Comparison of ENCODE assay signal across 23 cellular contexts in the genomic region with DNA sequence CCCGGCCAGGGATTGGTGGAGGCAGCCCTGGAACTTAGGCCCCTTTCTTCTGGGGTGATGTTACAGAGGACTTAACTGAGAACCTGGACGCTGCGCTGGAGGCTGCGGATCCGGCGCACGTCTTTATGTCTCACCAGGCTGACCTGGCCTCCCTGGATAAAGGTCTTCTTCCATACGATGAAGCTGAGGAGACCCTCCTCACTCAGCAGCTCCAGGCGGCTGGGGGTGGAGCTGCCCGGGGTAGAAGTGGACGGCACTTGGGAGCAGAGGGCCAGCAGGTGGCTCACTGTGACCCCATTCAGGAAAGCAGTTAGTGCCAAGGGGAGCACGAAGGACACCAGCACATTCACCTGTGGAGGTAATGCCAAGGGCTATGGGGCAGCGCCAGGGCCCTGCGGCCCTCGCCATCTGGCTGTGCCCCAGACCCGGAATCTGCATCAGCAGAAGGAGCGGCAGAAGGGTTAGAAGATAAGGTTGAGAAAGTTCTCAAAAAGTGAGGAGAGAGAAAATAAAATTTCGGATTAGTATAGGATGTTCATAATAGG. TPM values are rescaled to one million over a fixed set of nuclear protein-coding genes. Genes with fewer than 3 reads are reported as not detected.
A peak's percentile ranks its signal among the peaks of the same experiment; 100 is the strongest.
DNase-seq lines count a peak whose midpoint lies in the region; ATAC-seq, FAIRE-seq and TF ChIP-seq lines count a peak whose summit lies in the region.
"Had no signal": no experiment of that assay in that cellular context is flagged by ENCODE, and none has a peak within 500 bp of the region (broad histone marks: within the 10 kb centered on the region; RNA-seq: fewer than 3 reads in every experiment).

No MANE protein-coding gene starts in this region.

- no peak for FAIRE-seq in HepG2 (lab: Jason Lieb, UNC)
- FAIRE-seq: A549, G401.6, GM12891, GM19239, H1, HTR-8/SVneo had no signal

- WGBS in HepG2 (ENCODE audit: low lambda C conversion rate) = 54% methylated on average over 18 of the region's 18 CpGs
- WGBS in right lobe of liver (ENCODE audit: insufficient coverage, low coverage, low lambda C conversion rate, missing lambda C conversion rate) = 65% methylated on average over 7 of the region's 18 CpGs
- 91 to 92% methylated on average over 18 of the region's 18 CpGs for WGBS in sigmoid colon, 2 donors
- WGBS in adrenal gland, 4 donors = 83 to 89% (median 85%) methylated on average over 11 to 18 of the region's 18 CpGs

- H4K20me1 ChIP-seq in HepG2 (ENCODE audit: insufficient read depth, low read length) = no peaks in the 10 kb centered on the region

- ATAC-seq in HepG2 (peak; percentile 14; the same call in 1 of the 3 replicates), right lobe of liver (no peak)
- ATAC-seq: A549; CD8-positive, alpha-beta T cell had no signal

- POLR2A ChIA-PET in HepG2 (lab: Yijun Ruan, JAX) = no interaction called here

- no peak overlapping the region for H3K4me2 ChIP-seq in HepG2 (ENCODE audit: low read depth, low read length)
- H3K4me2 ChIP-seq: A549 had no signal

- TF ChIP-seq CTCF in HepG2 (CRISPR knock-in tag; IDR thresholded peaks at IDR 0.05) (peak; percentile 20; the same call in 1 of the 2 replicates), right lobe of liver (IDR thresholded peaks at IDR 0.05) (no peak), sigmoid colon (IDR thresholded peaks at IDR 0.05) (no peak), adrenal gland (IDR thresholded peaks at IDR 0.05) (no peak)

- no peaks in the 10 kb centered on the region for H3K79me2 ChIP-seq in HepG2 (ENCODE audit: insufficient read depth, low read length)

- H3K36me3 ChIP-seq in HepG2 (replicated peaks in 1 of 2; ENCODE audit: control insufficient read depth in 1 of 2, insufficient read depth in 2 of 2, low read length in 2 of 2) = no peaks in the 10 kb centered on the region
- no peaks in the 10 kb centered on the region for H3K36me3 ChIP-seq in right lobe of liver
- no peaks in the 10 kb centered on the region for H3K36me3 ChIP-seq in sigmoid colon
- H3K36me3 ChIP-seq in adrenal gland (replicated peaks in 1 of 2) = no peaks in the 10 kb centered on the region

- H3K4me3 ChIP-seq in HepG2 (replicated peaks in 1 of 3; ENCODE audit: insufficient read depth in 1 of 3, low read depth in 2 of 3, low read length in 3 of 3) (no peak overlapping the region), right lobe of liver (no peak overlapping the region), sigmoid colon (no peak overlapping the region), adrenal gland (no peak overlapping the region)
- H3K4me3 ChIP-seq: A549 had no signal

- no peak overlapping the region for H3K9ac ChIP-seq in HepG2 (ENCODE audit: insufficient read depth, low read depth, low read length)

- DNase-seq in HepG2 (ENCODE audit: low spot score) (no peak), right lobe of liver (no peak), islet precursor cell (peak; percentile 47), sigmoid colon (peak; percentile 34), NCI-H2196 treated with DMSO at 0.1 percent for 48 hours (lab: John Stamatoyannopoulos, UW; ENCODE audit: unreplicated experiment) (no peak), NCI-H1436 (lab: John Stamatoyannopoulos, UW) (no peak), SHP77 treated with DMSO at 0.1 percent for 48 hours (lab: John Stamatoyannopoulos, UW) (no peak), adrenal gland (no peak)
- DNase-seq: AML-193; Calu3; CD8-positive, alpha-beta T cell; DMS53; DND-41; EL; H9 had no signal

- H3K9me3 ChIP-seq in HepG2 (ENCODE audit: low read length) (peaks cover 8% of the 10 kb centered on the region), right lobe of liver (no peaks in the 10 kb centered on the region), sigmoid colon (peaks cover 0 to 4% (median 0%) of the 10 kb centered on the region in 4 donors), adrenal gland (replicated peaks in 1 of 3) (no peaks in the 10 kb centered on the region)

- no peak overlapping the region for H3K27ac ChIP-seq in HepG2 (ENCODE audit: extremely low read length, insufficient read depth, low read length)
- H3K27ac ChIP-seq in right lobe of liver = no peak overlapping the region
- H3K27ac ChIP-seq in sigmoid colon = no peak overlapping the region
- H3K27ac ChIP-seq in adrenal gland = no peak overlapping the region
- H3K27ac ChIP-seq: 22Rv1, A549 had no signal

- peaks cover 12 to 63% of the 10 kb centered on the region in 2 experiments; a peak in 4 of 5 replicates for H3K27me3 ChIP-seq in HepG2 (ENCODE audit: control insufficient read depth in 1 of 2, insufficient read depth in 2 of 2, low read length in 2 of 2)
- H3K27me3 ChIP-seq in right lobe of liver = no peaks in the 10 kb centered on the region
- no peaks in the 10 kb centered on the region for H3K27me3 ChIP-seq in sigmoid colon
- peaks cover 6% of the 10 kb centered on the region for H3K27me3 ChIP-seq in adrenal gland

- TF ChIP-seq RAD21 in HepG2 (CRISPR knock-in tag; IDR thresholded peaks at IDR 0.05) = no peak

- TF ChIP-seq POLR2A in HepG2 (IDR thresholded peaks at IDR 0.05; ENCODE audit: insufficient read depth in 1 of 2, low read depth in 2 of 2, low read length in 2 of 2) = no peak
- no peak for TF ChIP-seq POLR2A in right lobe of liver (IDR thresholded peaks at IDR 0.05)
- no peak for TF ChIP-seq POLR2A in sigmoid colon (IDR thresholded peaks at IDR 0.05)
- TF ChIP-seq POLR2A in adrenal gland (IDR thresholded peaks at IDR 0.05) = no peak

- BruUV-seq in HepG2 (replicated peaks; lab: Mats Ljungman, UMichigan) = no TSS peak

- intact Hi-C loops in HepG2 (cut with micrococcal nuclease; ENCODE audit: unreplicated experiment) = no loop called here
- intact Hi-C loops in right lobe of liver (cut with DNase I) = no loop called here
- intact Hi-C loops in sigmoid colon (cut with DNase I) = no loop called here
- intact Hi-C loops in adrenal gland (cut with DNase I) = no loop called here

- TF ChIP-seq EP300 in HepG2 (IDR thresholded peaks at IDR 0.05; ENCODE audit: low read depth in 2 of 2, low read length in 2 of 2) (no peak), HepG2 (CRISPR knock-in tag; IDR thresholded peaks at IDR 0.05; ENCODE audit: borderline replicate concordance) (no peak), sigmoid colon (IDR thresholded peaks at IDR 0.05) (no peak)

- in situ Hi-C loops in HepG2 (cut with HindIII; ENCODE audit: extremely low pct_ligation_motif_present, low pct_unique_long_range_greater_than_20kb) = no loop called here

- H3K4me1 ChIP-seq in HepG2 (ENCODE audit: insufficient read depth, low read length) (0 out of 2 replicates have a peak, but pooled peaks cover under 1% of the 10 kb centered on the region), right lobe of liver (no peaks in the 10 kb centered on the region), sigmoid colon (no peaks in the 10 kb centered on the region), adrenal gland (replicated peaks in 1 of 2) (no peaks in the 10 kb centered on the region)
- H3K4me1 ChIP-seq: A549 had no signal

- H2AFZ ChIP-seq in HepG2 (ENCODE audit: low read length) = no peak overlapping the region

- CTCF ChIA-PET in HepG2 (lab: Yijun Ruan, JAX; ENCODE audit: low intra/inter-chr PET ratio, low total read pairs) = no interaction called here

RNA-seq across cellular contexts. Expression of a gene that starts 8.0 kb away (rescaled TPM):
- total RNA-seq in HepG2 (2016; rRNA removed; fragmentation: Illumina TruSeq; extraction: Trizol) (not detected in 2 replicates), right lobe of liver (not detected), sigmoid colon (not detected), adrenal gland (10 to 100 TPM in 1 of 8 donors, 1 to 10 TPM in 4, under 1 TPM in 3; 0.35 to 10.3 (median 1.1) TPM)
- total RNA-seq in HepG2 (2016; cell fraction: cytosol; rRNA removed; fragmentation: Illumina TruSeq; extraction: Trizol; ENCODE audit: low read depth) = not detected in 2 replicates
- total RNA-seq in HepG2 (2016; cell fraction: insoluble cytoplasmic fraction; rRNA removed; fragmentation: Illumina TruSeq; extraction: Trizol) = not detected in 2 replicates
- total RNA-seq in HepG2 (2016; cell fraction: membrane; rRNA removed; fragmentation: Illumina TruSeq; extraction: Trizol) = not detected in 2 replicates
- not detected in 2 replicates for total RNA-seq in HepG2 (2016; cell fraction: nucleus; rRNA removed; fragmentation: Illumina TruSeq; extraction: Trizol)
- polyA plus RNA-seq in HepG2 (2011; rRNA removed) (not detected in 2 replicates), sigmoid colon (under 1 TPM in 2 of 3 donors, not detected in 1; 0.04 to 0.60 TPM), adrenal gland (1 to 10 TPM in 2 of 3 donors, under 1 TPM in 1; 0.16 to 3.0 (median 2.1) TPM)
- polyA plus RNA-seq in HepG2 (2011; cell fraction: cytosol; rRNA removed) = not detected in 2 replicates
- not detected in 2 replicates for polyA plus RNA-seq in HepG2 (2011; cell fraction: nucleus; rRNA removed)
- not detected in 2 replicates for polyA plus RNA-seq in HepG2 (2012)
- polyA plus RNA-seq in HepG2 (2016; cell fraction: cytosol; fragmentation: Illumina TruSeq; extraction: Trizol; ENCODE audit: low read depth) = not detected in 2 replicates
- not detected in 2 replicates for polyA plus RNA-seq in HepG2 (2016; cell fraction: insoluble cytoplasmic fraction; fragmentation: Illumina TruSeq; extraction: Trizol; ENCODE audit: low read depth)
- not detected in 2 replicates for polyA plus RNA-seq in HepG2 (2016; cell fraction: membrane; fragmentation: Illumina TruSeq; extraction: Trizol; ENCODE audit: low read depth)
- not detected in 2 replicates for polyA plus RNA-seq in HepG2 (2016; cell fraction: nucleus; fragmentation: Illumina TruSeq; extraction: Trizol; ENCODE audit: insufficient read depth, low read depth)
- polyA minus RNA-seq in HepG2 (2011; rRNA and poly(A)+ RNA removed; ENCODE audit: low replicate concordance) = not detected in 2 replicates
- polyA minus RNA-seq in HepG2 (2011; cell fraction: cytosol; rRNA and poly(A)+ RNA removed) = not detected in 2 replicates
- polyA minus RNA-seq in HepG2 (2011; cell fraction: nucleus; rRNA and poly(A)+ RNA removed) = not detected in 2 replicates
- total RNA-seq: Calu3; CD8-positive, alpha-beta T cell; H1; H9 had no signal
- polyA plus RNA-seq: A549, BJ had no signal

Comparison
In these comparisons a context has a peak if more than half of its experiments do, and no peak if none do; other contexts are left out.
1. DNase-seq: peak in islet precursor cell (single experiment) and sigmoid colon (single experiment); none in HepG2 (single experiment), right lobe of liver (0 of 3), NCI-H2196 treated with DMSO at 0.1 percent for 48 hours (single experiment), NCI-H1436 (single experiment), SHP77 treated with DMSO at 0.1 percent for 48 hours (single experiment) and adrenal gland (0 of 7).